22 cellular contexts compared by ENCODE assay signal in the genomic region with DNA sequence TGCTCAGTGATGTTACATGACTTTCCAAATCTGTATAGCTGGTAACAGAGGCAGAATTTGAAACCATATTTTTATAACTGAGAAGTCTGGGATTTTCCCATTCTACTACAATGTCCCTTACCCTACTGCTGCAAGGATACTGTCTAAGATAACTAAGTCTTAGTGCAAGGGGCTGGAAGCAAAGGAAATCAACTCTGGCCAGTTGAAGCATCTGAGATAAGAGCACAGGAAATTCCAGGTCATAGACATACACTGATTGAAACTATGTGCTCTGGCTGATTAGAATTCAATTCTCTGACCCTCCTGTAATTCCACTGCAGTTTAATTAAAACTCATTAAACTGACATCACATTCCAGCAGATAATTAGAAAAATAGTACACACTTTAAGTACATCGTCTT.
"Had no signal": no experiment of that assay in that cellular context is flagged by ENCODE, and none has a peak within 500 bp of the region (broad histone marks: within the 10 kb centered on the region; RNA-seq: fewer than 3 reads in every experiment).

No MANE protein-coding gene starts in this region.

- H3K27me3 ChIP-seq: colonic mucosa, gastrocnemius medialis, heart right ventricle, left lung had no signal

- H3K36me3 ChIP-seq: colonic mucosa, esophagus squamous epithelium, gastrocnemius medialis, heart right ventricle, left lung had no signal

- H3K27ac ChIP-seq: colonic mucosa, dorsolateral prefrontal cortex, epithelial cell of prostate, esophagus squamous epithelium, gastrocnemius medialis, heart right ventricle, left lung had no signal

- H3K9me3 ChIP-seq: colonic mucosa, esophagus squamous epithelium, gastrocnemius medialis, heart right ventricle, left lung, mucosa of descending colon had no signal

- H3K4me3 ChIP-seq: colonic mucosa, dorsolateral prefrontal cortex, esophagus squamous epithelium, gastrocnemius medialis, heart right ventricle, left lung, lung, mucosa of descending colon had no signal

- DNase-seq: colonic mucosa; cortex of kidney; dorsolateral prefrontal cortex; effector CD4-positive, alpha-beta T cell; effector memory CD4-positive, alpha-beta T cell; esophagus squamous epithelium; foreskin fibroblast; foreskin melanocyte; gastrocnemius medialis; glutamatergic neuron; head of caudate nucleus; heart right ventricle; hippocampal formation; left cardiac atrium; left lung; left ventricle myocardium superior; mammary epithelial cell; mucosa of descending colon; naive B cell; naive thymus-derived CD8-positive, alpha-beta T cell had no signal

- H3K4me1 ChIP-seq: colonic mucosa, esophagus squamous epithelium, gastrocnemius medialis, heart right ventricle, left lung had no signal
